Comparison of ENCODE assay signal across 9 cellular contexts in the genomic region with DNA sequence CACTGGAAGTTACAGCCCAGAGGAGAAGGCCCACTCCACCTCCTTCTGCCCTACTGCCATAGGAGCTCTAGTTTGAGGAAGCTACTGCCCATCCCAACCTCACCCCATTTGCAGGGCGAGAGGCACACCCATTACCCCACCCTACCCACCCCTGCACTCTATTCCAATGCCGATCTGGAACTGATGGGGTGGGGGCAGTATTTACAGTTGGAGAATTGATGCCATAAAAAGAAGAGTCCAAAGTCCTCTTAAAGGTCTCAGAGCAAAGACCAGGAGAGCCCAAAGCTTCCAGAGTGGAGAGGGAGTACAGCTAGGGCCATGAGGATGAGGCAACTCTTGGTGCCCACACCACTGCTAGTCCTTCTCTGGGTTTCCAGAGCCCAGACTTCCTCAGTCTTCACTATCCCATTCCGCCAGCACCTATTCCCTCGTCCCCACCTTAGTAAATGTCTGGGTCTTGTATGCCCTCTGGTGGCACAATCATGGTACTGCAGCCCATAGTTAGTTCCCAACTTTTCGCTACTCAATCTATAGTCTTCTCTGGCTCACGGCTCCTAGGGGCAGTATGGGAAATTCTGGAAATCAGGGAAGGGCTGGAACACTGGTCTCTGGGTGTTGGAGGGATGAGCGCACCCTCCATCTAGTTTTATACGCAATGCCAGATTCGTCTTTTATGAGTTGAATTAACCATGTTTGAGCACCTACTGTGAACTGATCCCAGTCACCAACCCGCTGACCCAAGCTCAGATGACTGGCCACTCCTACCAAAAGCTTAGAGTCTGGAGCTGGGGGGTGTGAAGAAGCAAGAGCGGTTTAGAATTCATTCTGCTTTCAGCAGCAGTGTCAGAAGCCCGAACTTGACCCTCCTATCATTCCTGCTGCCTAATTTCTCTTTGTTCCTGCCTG. TPM values are rescaled to one million over a fixed set of nuclear protein-coding genes. Genes with fewer than 3 reads are reported as not detected.
A peak's percentile ranks its signal among the peaks of the same experiment; 100 is the strongest.
DNase-seq lines count a peak whose midpoint lies in the region; ATAC-seq and TF ChIP-seq lines count a peak whose summit lies in the region.
"Had no signal": no experiment of that assay in that cellular context is flagged by ENCODE, and none has a peak within 500 bp of the region (broad histone marks: within the 10 kb centered on the region; RNA-seq: fewer than 3 reads in every experiment).

No MANE protein-coding gene starts in this region.

- CTCF ChIA-PET in Caco-2 (lab: Charles Lee): interaction anchor here (0.5 to 4.3 kb wide), 12 partner anchors 19 to 559 kb away, joined by 3 to 148 read pairs (median 4); a partner anchor contains a TSS

- H3K36me3 ChIP-seq in Caco-2 (ENCODE audit: control insufficient read depth, insufficient read depth, low read length) (no peaks in the 10 kb centered on the region), lung (ENCODE audit: control insufficient read depth in 2 of 2, insufficient read depth in 2 of 2, low read length in 2 of 2) (no peaks in the 10 kb centered on the region)

- H3K4me3 ChIP-seq in Caco-2 (ENCODE audit: low read depth, low read length): no peak overlapping the region
- no peak overlapping the region for H3K4me3 ChIP-seq in lung

- TF ChIP-seq CTCF in Caco-2 (IDR thresholded peaks at IDR 0.05; ENCODE audit: insufficient read depth in 1 of 2, low read depth in 1 of 2, low read length in 1 of 2, severe bottlenecking in 1 of 2, unreplicated experiment in 1 of 2) (peak; percentile 97 to 98), lung (IDR thresholded peaks at IDR 0.05; ENCODE audit: control extremely low read depth, extremely low read depth) (peak; percentile 99)

- intact Hi-C loops in Caco-2 (cut with micrococcal nuclease; ENCODE audit: unreplicated experiment): loop anchor here (1.0 to 2.0 kb wide), 5 partner anchors 23 to 253 kb away; a partner anchor contains a TSS

- ATAC-seq in HG02798 (IDR thresholded peaks at IDR 0.05; ENCODE audit: poor library complexity, unreplicated experiment) (peak; percentile 64), lung (ENCODE audit: insufficient read depth, low FRiP score) (peak; percentile 90)

- peak; percentile 85 to 86 for DNase-seq in Caco-2
- peak; percentile 71 to 86 for DNase-seq in NCI-H526 (lab: John Stamatoyannopoulos, UW)
- peak; percentile 52 for DNase-seq in activated CD4-positive, alpha-beta T cell treated with anti-CD3 and anti-CD28 coated beads, Interleukin-2, amount 50 U/mL, for 1 hour
- peak; percentile 38 for DNase-seq in effector CD8-positive, alpha-beta T cell (lab: John Stamatoyannopoulos, UW)
- DNase-seq in lung (ENCODE audit: low spot score): peak; percentile 70
- DNase-seq in stimulated activated CD8-positive, alpha-beta memory T cell treated with anti-CD3 and anti-CD28 coated beads, Interleukin-7, amount 100 ng/mL, for 1 hour (ENCODE audit: low read depth in 2 of 2): peak; percentile 18 to 27
- DNase-seq in mesenteric fat pad (ENCODE audit: low spot score): no peak

- peak overlapping the region; percentile 34 for H3K27ac Mint-ChIP-seq in Caco-2 (ENCODE audit: unreplicated experiment)
- H3K27ac Mint-ChIP-seq: T-helper 1 cell treated with Interleukin-12 subunit alpha and Interleukin-12 subunit beta and Interleukin-4 antibody, amounts not matched to agents 30 μg/mL and 1 μg/mL, for 36 hours had no signal

- H3K27me3 ChIP-seq in Caco-2 (replicated peaks; ENCODE audit: control insufficient read depth, insufficient read depth, low read length) (no peaks in the 10 kb centered on the region), lung (ENCODE audit: control insufficient read depth, insufficient read depth) (no peaks in the 10 kb centered on the region)

- 23 to 24% methylated on average over 12 of the region's 12 CpGs for WGBS in lung, 2 donors

- H3K9me3 ChIP-seq in Caco-2: no peaks in the 10 kb centered on the region
- H3K9me3 ChIP-seq in lung (ENCODE audit: control insufficient read depth in 2 of 2, insufficient read depth in 1 of 2, low read length in 1 of 2): no peaks in the 10 kb centered on the region

- no peaks in the 10 kb centered on the region for H3K9me3 Mint-ChIP-seq in Caco-2 (ENCODE audit: unreplicated experiment)
- H3K9me3 Mint-ChIP-seq: T-helper 1 cell treated with Interleukin-12 subunit alpha and Interleukin-12 subunit beta and Interleukin-4 antibody, amounts not matched to agents 30 μg/mL and 1 μg/mL, for 36 hours had no signal

- no TSS peak for BruUV-seq in Caco-2 (replicated peaks; lab: Mats Ljungman, UMichigan)

- H3K36me3 Mint-ChIP-seq in Caco-2 (ENCODE audit: insufficient read depth, unreplicated experiment): peaks cover 4% of the 10 kb centered on the region

- H3K4me3 Mint-ChIP-seq in Caco-2 (ENCODE audit: unreplicated experiment): peak overlapping the region; percentile 49
- H3K4me3 Mint-ChIP-seq: T-helper 1 cell treated with Interleukin-12 subunit alpha and Interleukin-12 subunit beta and Interleukin-4 antibody, amounts not matched to agents 30 μg/mL and 1 μg/mL, for 36 hours had no signal

- no peak overlapping the region for H3K27ac ChIP-seq in lung (ENCODE audit: low read depth in 1 of 2, low read length in 1 of 2)

- no peaks in the 10 kb centered on the region for H3K27me3 Mint-ChIP-seq in Caco-2 (ENCODE audit: insufficient read depth, unreplicated experiment)

- POLR2A ChIA-PET in Caco-2 (lab: Charles Lee): interaction anchor here (0.6 to 1.2 kb wide), 5 partner anchors 11 to 56 kb away, joined by 3 to 13 read pairs (median 6); a partner anchor contains a TSS

- peaks cover 9% of the 10 kb centered on the region for H3K4me1 Mint-ChIP-seq in Caco-2 (ENCODE audit: low read depth, unreplicated experiment)

- H3K4me1 ChIP-seq in Caco-2 (peaks cover 25% of the 10 kb centered on the region), lung (ENCODE audit: control insufficient read depth in 2 of 2, insufficient read depth in 2 of 2, low read length in 2 of 2) (no peaks in the 10 kb centered on the region)

RNA-seq across cellular contexts. Expression of a gene that starts 6.9 kb away (rescaled TPM):
- total RNA-seq in Caco-2 (2022) (89.8 and 92.9 TPM in 2 replicates), lung (10 to 100 TPM; 33.4 to 37.0 TPM), mesenteric fat pad (58.5 TPM)
- polyA plus RNA-seq in lung: 10 to 100 TPM; 14.4 to 19.0 TPM

RNA-seq across cellular contexts. Expression of a gene that starts 22.5 kb away (rescaled TPM):
- total RNA-seq in Caco-2 (2022) (20.4 and 28.2 TPM in 2 replicates), lung (10 to 100 TPM; 12.3 to 33.1 TPM), mesenteric fat pad (13.2 TPM)
- polyA plus RNA-seq in lung: 1 to 10 TPM; 8.3 to 9.9 TPM

RNA-seq across cellular contexts. Expression of a gene that starts 56.2 kb away (rescaled TPM):
- 151 and 152 TPM in 2 replicates for total RNA-seq in Caco-2 (2022)
- total RNA-seq in lung: 10 to 100 TPM; 62.9 to 86.7 TPM
- 10 to 100 TPM; 36.6 to 60.5 TPM for polyA plus RNA-seq in lung
- 45.1 TPM for total RNA-seq in mesenteric fat pad
